ENCODE assay signal across 8 cellular contexts in the genomic region with DNA sequence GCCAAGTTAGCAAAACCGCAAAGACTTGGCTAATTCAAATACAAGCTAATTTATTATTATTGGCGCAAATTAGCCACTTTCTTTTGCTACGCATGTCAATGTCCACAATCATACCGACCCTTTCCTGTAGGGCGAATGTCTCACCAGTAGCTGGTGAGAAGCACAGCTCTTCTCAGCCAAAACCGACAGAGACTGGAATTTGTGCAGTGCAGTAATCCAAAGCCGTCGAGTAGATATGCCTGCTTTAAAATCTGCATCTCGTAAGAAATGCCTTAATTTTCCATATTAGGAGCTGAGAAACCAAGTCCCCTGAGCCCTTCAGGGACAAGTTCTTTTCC. TPM values are rescaled to one million over a fixed set of nuclear protein-coding genes. Genes with fewer than 3 reads are reported as not detected.
DNase-seq lines count a peak whose midpoint lies in the region; ATAC-seq lines count a peak whose summit lies in the region.

No MANE protein-coding gene starts in this region.

- H3K4me3 Mint-ChIP-seq in IgD-negative memory B cell = peak overlapping the region in 2 of 4 donors; percentile 91 to 98
- H3K4me3 Mint-ChIP-seq in activated T-helper 2 cell treated with anti-CD3 and anti-CD28 coated beads, Interferon-gamma antibody, Interleukin-2, Interleukin-4, amounts not matched to agents 10 μg/mL and 5 μg/mL and 100 μg/mL, durations not matched to agents 14 hours and 24 hours and 36 hours (ENCODE audit: low read depth) = no peak overlapping the region

- H3K4me1 Mint-ChIP-seq in IgD-negative memory B cell = peaks cover 9 to 10% (median 10%) of the 10 kb centered on the region in 3 donors
- H3K4me1 Mint-ChIP-seq in activated T-helper 2 cell treated with anti-CD3 and anti-CD28 coated beads, Interferon-gamma antibody, Interleukin-2, Interleukin-4, amounts not matched to agents 10 μg/mL and 5 μg/mL and 100 μg/mL, durations not matched to agents 14 hours and 24 hours and 36 hours (ENCODE audit: low read depth) = peaks cover 20% of the 10 kb centered on the region

- H3K9me3 ChIP-seq in skeletal muscle satellite cell (replicated peaks; ENCODE audit: low read length) = no peaks in the 10 kb centered on the region

- H3K4me3 ChIP-seq in skeletal muscle satellite cell (ENCODE audit: low read length) = peak overlapping the region; percentile 97

- H3K9ac ChIP-seq in skeletal muscle satellite cell (ENCODE audit: low read depth, low read length) = peak overlapping the region; percentile 81

- peak overlapping the region; percentile 74 to 96 (median 93) for H3K27ac Mint-ChIP-seq in IgD-negative memory B cell
- peak overlapping the region; percentile 83 for H3K27ac Mint-ChIP-seq in activated T-helper 2 cell treated with anti-CD3 and anti-CD28 coated beads, Interferon-gamma antibody, Interleukin-2, Interleukin-4, amounts not matched to agents 10 μg/mL and 5 μg/mL and 100 μg/mL, durations not matched to agents 14 hours and 24 hours and 36 hours

- no peaks in the 10 kb centered on the region for H3K9me3 Mint-ChIP-seq in IgD-negative memory B cell
- H3K9me3 Mint-ChIP-seq in activated T-helper 2 cell treated with anti-CD3 and anti-CD28 coated beads, Interferon-gamma antibody, Interleukin-2, Interleukin-4, amounts not matched to agents 10 μg/mL and 5 μg/mL and 100 μg/mL, durations not matched to agents 14 hours and 24 hours and 36 hours = peaks cover 3% of the 10 kb centered on the region

- no peaks in the 10 kb centered on the region for H3K36me3 ChIP-seq in skeletal muscle satellite cell (ENCODE audit: insufficient read depth, low read length)

- peak overlapping the region; percentile 91 for H3K4me2 ChIP-seq in skeletal muscle satellite cell (ENCODE audit: low read length)

- no peaks in the 10 kb centered on the region for H3K27me3 ChIP-seq in skeletal muscle satellite cell (ENCODE audit: control insufficient read depth, insufficient read depth, low read length)

- peaks cover 20% of the 10 kb centered on the region for H3K4me1 ChIP-seq in skeletal muscle satellite cell (ENCODE audit: control insufficient read depth, insufficient read depth, low read length)

- peak; percentile 78 for DNase-seq in DMS 273 (lab: John Stamatoyannopoulos, UW; ENCODE audit: unreplicated experiment)
- DNase-seq in GM19238 (ENCODE audit: insufficient read length, low spot score) = peak; percentile 26
- DNase-seq in activated T-helper 2 cell treated with anti-CD3 and anti-CD28 coated beads, Interferon-gamma antibody, Interleukin-2, Interleukin-4, amounts not matched to agents 10 μg/mL and 5 μg/mL and 100 μg/mL, durations not matched to agents 14 hours and 24 hours and 36 hours (ENCODE audit: low spot score) = no peak
- DNase-seq in left ventricle myocardium superior = no peak

- ATAC-seq in left ventricle myocardium superior (peak; percentile 32), HG02798 (IDR thresholded peaks at IDR 0.05; ENCODE audit: poor library complexity, unreplicated experiment) (no peak), GM18858 (IDR thresholded peaks at IDR 0.05; ENCODE audit: unreplicated experiment) (no peak)

- intact Hi-C loops in activated T-helper 2 cell treated with anti-CD3 and anti-CD28 coated beads, Interferon-gamma antibody, Interleukin-2, Interleukin-4, amounts not matched to agents 10 μg/mL and 5 μg/mL and 100 μg/mL, durations not matched to agents 14 hours and 24 hours and 36 hours (cut with micrococcal nuclease) = loop anchor here (5.0 kb wide), 2 partner anchors 218 to 543 kb away; no protein-coding TSS in a partner anchor
- intact Hi-C loops in left ventricle myocardium superior (cut with micrococcal nuclease) = loop anchor here (10.0 kb wide), 1 partner anchor 496 kb away; no protein-coding TSS in a partner anchor

- H3K27me3 Mint-ChIP-seq in IgD-negative memory B cell = no peaks in the 10 kb centered on the region
- no peaks in the 10 kb centered on the region for H3K27me3 Mint-ChIP-seq in activated T-helper 2 cell treated with anti-CD3 and anti-CD28 coated beads, Interferon-gamma antibody, Interleukin-2, Interleukin-4, amounts not matched to agents 10 μg/mL and 5 μg/mL and 100 μg/mL, durations not matched to agents 14 hours and 24 hours and 36 hours (ENCODE audit: low read depth)

- H3K36me3 Mint-ChIP-seq in IgD-negative memory B cell = peaks cover 3% of the 10 kb centered on the region
- no peaks in the 10 kb centered on the region for H3K36me3 Mint-ChIP-seq in activated T-helper 2 cell treated with anti-CD3 and anti-CD28 coated beads, Interferon-gamma antibody, Interleukin-2, Interleukin-4, amounts not matched to agents 10 μg/mL and 5 μg/mL and 100 μg/mL, durations not matched to agents 14 hours and 24 hours and 36 hours (ENCODE audit: low read depth)

RNA-seq across cellular contexts. Expression of a gene that starts 0.6 kb away (rescaled TPM):
- polyA plus RNA-seq in IgD-negative memory B cell = 14.1 TPM
- total RNA-seq in activated T-helper 2 cell treated with anti-CD3 and anti-CD28 coated beads, Interferon-gamma antibody, Interleukin-2, Interleukin-4, amounts not matched to agents 10 μg/mL and 5 μg/mL and 100 μg/mL, durations not matched to agents 14 hours and 24 hours and 36 hours = 10.7 and 11.6 TPM in 2 replicates
- 37.2 TPM for total RNA-seq in left ventricle myocardium superior
- total RNA-seq in skeletal muscle satellite cell (2012; rRNA removed) = 11.4 and 13.7 TPM in 2 replicates

RNA-seq across cellular contexts. Expression of a gene that starts 21.0 kb away (rescaled TPM):
- 91.9 TPM for polyA plus RNA-seq in IgD-negative memory B cell
- total RNA-seq in activated T-helper 2 cell treated with anti-CD3 and anti-CD28 coated beads, Interferon-gamma antibody, Interleukin-2, Interleukin-4, amounts not matched to agents 10 μg/mL and 5 μg/mL and 100 μg/mL, durations not matched to agents 14 hours and 24 hours and 36 hours = 136 and 141 TPM in 2 replicates
- 77.1 TPM for total RNA-seq in left ventricle myocardium superior
- total RNA-seq in skeletal muscle satellite cell (2012; rRNA removed) = 55.5 and 77.6 TPM in 2 replicates

Comparison
In these comparisons a context has a peak if more than half of its experiments do, and no peak if none do; other contexts are left out.
1. DNase-seq: peak in DMS 273 (single experiment) and GM19238 (single experiment); none in activated T-helper 2 cell treated with anti-CD3 and anti-CD28 coated beads, Interferon-gamma antibody, Interleukin-2, Interleukin-4, amounts not matched to agents 10 μg/mL and 5 μg/mL and 100 μg/mL, durations not matched to agents 14 hours and 24 hours and 36 hours (single experiment) and left ventricle myocardium superior (single experiment).